Comparison of ENCODE assay signal across 8 cellular contexts in the genomic region with DNA sequence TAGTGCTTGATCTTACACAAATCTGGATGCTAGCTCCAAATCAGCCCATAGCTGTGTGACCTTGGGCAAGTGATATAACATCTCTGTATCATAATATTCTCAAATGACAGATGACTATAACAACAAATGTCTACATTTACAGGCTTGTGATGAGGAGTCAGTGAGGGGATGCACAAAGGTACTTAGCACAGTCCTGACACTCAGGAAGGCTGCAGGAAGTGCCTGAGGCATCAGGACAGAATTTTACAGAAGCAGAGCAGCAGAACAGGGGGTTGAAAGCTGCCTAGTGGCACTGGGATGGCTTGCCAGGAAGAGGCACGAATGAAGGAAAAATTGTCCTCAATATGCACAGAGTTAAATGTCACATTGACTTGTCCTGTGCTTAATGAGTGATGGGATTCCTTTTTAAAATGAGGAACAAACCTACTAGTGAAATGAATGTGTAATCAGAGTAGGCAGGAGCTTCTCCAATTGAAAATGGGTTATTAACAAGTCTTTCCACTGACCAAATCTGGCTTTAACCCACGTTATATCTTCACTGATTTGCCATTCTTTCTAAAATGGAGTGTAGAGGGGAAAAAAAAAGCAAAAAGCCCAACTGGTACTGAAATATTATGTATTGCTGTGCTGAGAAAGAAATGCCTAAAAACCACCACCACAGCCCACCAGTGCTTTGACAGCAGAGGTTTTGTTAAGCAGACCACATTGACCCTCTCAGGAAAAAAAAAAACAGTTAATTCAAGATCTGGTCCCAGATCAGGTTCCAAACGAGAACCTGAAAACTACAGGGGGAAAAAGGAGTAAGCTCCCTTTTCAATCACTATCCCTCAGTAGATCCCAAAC. TPM values are rescaled to one million over a fixed set of nuclear protein-coding genes. Genes with fewer than 3 reads are reported as not detected.
DNase-seq lines count a peak whose midpoint lies in the region; ATAC-seq, FAIRE-seq and TF ChIP-seq lines count a peak whose summit lies in the region.

No MANE protein-coding gene starts in this region.

- no peak for DNase-seq in A549 (ENCODE audit: low read depth in 1 of 2, low spot score in 1 of 2)
- DNase-seq in GM19239 (ENCODE audit: insufficient read length, low spot score) = no peak
- DNase-seq in NCI-H748 (lab: John Stamatoyannopoulos, UW; ENCODE audit: unreplicated experiment) = peak; percentile 26
- no peak for DNase-seq in stimulated activated naive B cell treated with anti-CD40 and anti-IgM and Interleukin-4, amounts not matched to agents 10 μg/mL and 1 μg/mL and 100 μg/mL, for 72 hours
- no peak for DNase-seq in GOT3 (lab: John Stamatoyannopoulos, UW)
- no peak for DNase-seq in NCI-H2227 treated with DMSO at 0.1 percent for 48 hours (lab: John Stamatoyannopoulos, UW)

- FAIRE-seq in A549 (lab: Jason Lieb, UNC) (no peak), GM19239 (lab: Jason Lieb, UNC) (peak; percentile 83)

- no peaks in the 10 kb centered on the region for H3K36me3 ChIP-seq in endocrine pancreas (ENCODE audit: control insufficient read depth, insufficient read depth, low read length)

- no peak for TF ChIP-seq CTCF in A549 (IDR thresholded peaks at IDR 0.05)

- H3K9ac ChIP-seq in endocrine pancreas (ENCODE audit: control insufficient read depth, insufficient read depth, low read length) = no peak overlapping the region

- H3K27me3 ChIP-seq in endocrine pancreas (ENCODE audit: control insufficient read depth, insufficient read depth, low read length) = no peaks in the 10 kb centered on the region

- H3K9me3 Mint-ChIP-seq in stimulated activated naive B cell treated with anti-CD40 and anti-IgM and Interleukin-4, amounts not matched to agents 10 μg/mL and 1 μg/mL and 100 μg/mL, for 72 hours = no peaks in the 10 kb centered on the region

- no peak for TF ChIP-seq RAD21 in A549 (conservative IDR thresholded peaks at IDR 0.05 in 1 of 2, IDR thresholded peaks at IDR 0.05 in 1 of 2)

- TF ChIP-seq POLR2A in A549 (IDR thresholded peaks at IDR 0.05; ENCODE audit: low read length) = no peak

- H3K4me1 Mint-ChIP-seq in stimulated activated naive B cell treated with anti-CD40 and anti-IgM and Interleukin-4, amounts not matched to agents 10 μg/mL and 1 μg/mL and 100 μg/mL, for 72 hours = peaks cover 61 to 95% of the 10 kb centered on the region in 2 donors

- ATAC-seq in A549 (peak in 1 of 2 experiments; percentile 11; a peak in 3 of 6 replicates), GM19455 (IDR thresholded peaks at IDR 0.05; ENCODE audit: unreplicated experiment) (no peak)
- ATAC-seq in stimulated activated naive B cell treated with anti-CD40 and anti-IgM and Interleukin-4, amounts not matched to agents 10 μg/mL and 1 μg/mL and 100 μg/mL, for 72 hours (replicated peaks) = peak; percentile 69 to 71

- H3K9me3 ChIP-seq in A549 (no peaks in the 10 kb centered on the region), endocrine pancreas (ENCODE audit: control insufficient read depth, low read length) (no peaks in the 10 kb centered on the region)

- no peaks in the 10 kb centered on the region for H3K27me3 Mint-ChIP-seq in stimulated activated naive B cell treated with anti-CD40 and anti-IgM and Interleukin-4, amounts not matched to agents 10 μg/mL and 1 μg/mL and 100 μg/mL, for 72 hours

- peaks cover 78% of the 10 kb centered on the region for H3K4me1 ChIP-seq in A549
- H3K4me1 ChIP-seq in endocrine pancreas (ENCODE audit: control insufficient read depth, insufficient read depth, low read length) = peaks cover 53% of the 10 kb centered on the region

- POLR2A ChIA-PET in A549 (lab: Yijun Ruan, JAX) = interaction anchor here (0.8 to 4.5 kb wide), 4 partner anchors 10 to 752 kb away, joined by 3 to 21 read pairs (median 8); a partner anchor contains a TSS

- CTCF ChIA-PET in A549 (lab: Yijun Ruan, JAX) = interaction anchor here (0.9 to 2.7 kb wide), 5 partner anchors 10 to 752 kb away, joined by 3 to 11 read pairs (median 6); no protein-coding TSS in a partner anchor

- H3K36me3 Mint-ChIP-seq in stimulated activated naive B cell treated with anti-CD40 and anti-IgM and Interleukin-4, amounts not matched to agents 10 μg/mL and 1 μg/mL and 100 μg/mL, for 72 hours = peaks cover 65 to 78% of the 10 kb centered on the region in 2 donors

- peak overlapping the region; percentile 90 for H3K4me2 ChIP-seq in A549

- peak overlapping the region; percentile 78 to 99 for H3K4me3 Mint-ChIP-seq in stimulated activated naive B cell treated with anti-CD40 and anti-IgM and Interleukin-4, amounts not matched to agents 10 μg/mL and 1 μg/mL and 100 μg/mL, for 72 hours

- H3K27ac ChIP-seq in A549 = peak overlapping the region; percentile 65 to 85

- no peak for TF ChIP-seq EP300 in A549 (IDR thresholded peaks at IDR 0.05)

- 62% methylated on average over 3 of the region's 3 CpGs for WGBS in A549 (ENCODE audit: missing lambda C conversion rate)

- peak overlapping the region; percentile 63 for H3K27ac Mint-ChIP-seq in stimulated activated naive B cell treated with anti-CD40 and anti-IgM and Interleukin-4, amounts not matched to agents 10 μg/mL and 1 μg/mL and 100 μg/mL, for 72 hours

- H3K4me3 ChIP-seq in A549 (no peak overlapping the region), endocrine pancreas (ENCODE audit: control insufficient read depth, insufficient read depth, low read length) (peak overlapping the region; percentile 3)

TF ChIP-seq in A549, 52 proteins besides CTCF, POLR2A, EP300 and RAD21:
- TF ChIP-seq, protein P1, sequence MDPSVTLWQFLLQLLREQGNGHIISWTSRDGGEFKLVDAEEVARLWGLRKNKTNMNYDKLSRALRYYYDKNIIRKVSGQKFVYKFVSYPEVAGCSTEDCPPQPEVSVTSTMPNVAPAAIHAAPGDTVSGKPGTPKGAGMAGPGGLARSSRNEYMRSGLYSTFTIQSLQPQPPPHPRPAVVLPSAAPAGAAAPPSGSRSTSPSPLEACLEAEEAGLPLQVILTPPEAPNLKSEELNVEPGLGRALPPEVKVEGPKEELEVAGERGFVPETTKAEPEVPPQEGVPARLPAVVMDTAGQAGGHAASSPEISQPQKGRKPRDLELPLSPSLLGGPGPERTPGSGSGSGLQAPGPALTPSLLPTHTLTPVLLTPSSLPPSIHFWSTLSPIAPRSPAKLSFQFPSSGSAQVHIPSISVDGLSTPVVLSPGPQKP (IDR thresholded peaks at IDR 0.05; ENCODE audit: low read depth, low read length) = no peak
- TF ChIP-seq, protein P2, sequence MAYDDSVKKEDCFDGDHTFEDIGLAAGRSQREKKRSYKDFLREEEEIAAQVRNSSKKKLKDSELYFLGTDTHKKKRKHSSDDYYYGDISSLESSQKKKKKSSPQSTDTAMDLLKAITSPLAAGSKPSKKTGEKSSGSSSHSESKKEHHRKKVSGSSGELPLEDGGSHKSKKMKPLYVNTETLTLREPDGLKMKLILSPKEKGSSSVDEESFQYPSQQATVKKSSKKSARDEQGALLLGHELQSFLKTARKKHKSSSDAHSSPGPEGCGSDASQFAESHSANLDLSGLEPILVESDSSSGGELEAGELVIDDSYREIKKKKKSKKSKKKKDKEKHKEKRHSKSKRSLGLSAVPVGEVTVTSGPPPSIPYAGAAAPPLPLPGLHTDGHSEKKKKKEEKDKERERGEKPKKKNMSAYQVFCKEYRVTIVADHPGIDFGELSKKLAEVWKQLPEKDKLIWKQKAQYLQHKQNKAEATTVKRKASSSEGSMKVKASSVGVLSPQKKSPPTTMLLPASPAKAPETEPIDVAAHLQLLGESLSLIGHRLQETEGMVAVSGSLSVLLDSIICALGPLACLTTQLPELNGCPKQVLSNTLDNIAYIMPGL (CRISPR knock-in tag; IDR thresholded peaks at IDR 0.05; ENCODE audit: borderline replicate concordance) = no peak
- TF ChIP-seq ESRRA (IDR thresholded peaks at IDR 0.05; ENCODE audit: borderline replicate concordance, low read length) = no peak
- no peak for TF ChIP-seq FOXS1 (CRISPR knock-in tag; IDR thresholded peaks at IDR 0.05)
- no peak for TF ChIP-seq TFCP2L1 (CRISPR knock-in tag; IDR thresholded peaks at IDR 0.05)
- TF ChIP-seq FOSB (CRISPR knock-in tag; IDR thresholded peaks at IDR 0.05) = no peak
- TF ChIP-seq JUN (IDR thresholded peaks at IDR 0.05) = no peak; a peak in 1 of 5 replicates
- TF ChIP-seq CHD4 (IDR thresholded peaks at IDR 0.05; ENCODE audit: borderline replicate concordance) = no peak
- TF ChIP-seq MYC (IDR thresholded peaks at IDR 0.05; ENCODE audit: borderline replicate concordance, low read length) = no peak

RNA-seq across cellular contexts. Expression of a gene that starts 11.6 kb away (rescaled TPM):
- polyA plus RNA-seq in A549 (2011; rRNA removed) (138 and 215 TPM in 2 replicates), A549 (2017; fragmentation: RNase III; extraction: RNeasy Plus Mini Kit Qiagen cat#74134 plus additional on column Dnase treatment) (21.0 to 30.6 TPM (median 29.4 TPM) in 3 replicates)
- 40.4 and 47.2 TPM in 2 replicates for polyA plus RNA-seq in A549 (2012; cell fraction: cytosol; rRNA removed)
- polyA plus RNA-seq in A549 (2012; cell fraction: nucleus; rRNA removed) = 10.9 and 12.1 TPM in 2 replicates
- polyA minus RNA-seq in A549 (2011; rRNA and poly(A)+ RNA removed) = 228 and 293 TPM in 2 replicates
